1 cellular context compared by ENCODE assay signal in the genomic region with DNA sequence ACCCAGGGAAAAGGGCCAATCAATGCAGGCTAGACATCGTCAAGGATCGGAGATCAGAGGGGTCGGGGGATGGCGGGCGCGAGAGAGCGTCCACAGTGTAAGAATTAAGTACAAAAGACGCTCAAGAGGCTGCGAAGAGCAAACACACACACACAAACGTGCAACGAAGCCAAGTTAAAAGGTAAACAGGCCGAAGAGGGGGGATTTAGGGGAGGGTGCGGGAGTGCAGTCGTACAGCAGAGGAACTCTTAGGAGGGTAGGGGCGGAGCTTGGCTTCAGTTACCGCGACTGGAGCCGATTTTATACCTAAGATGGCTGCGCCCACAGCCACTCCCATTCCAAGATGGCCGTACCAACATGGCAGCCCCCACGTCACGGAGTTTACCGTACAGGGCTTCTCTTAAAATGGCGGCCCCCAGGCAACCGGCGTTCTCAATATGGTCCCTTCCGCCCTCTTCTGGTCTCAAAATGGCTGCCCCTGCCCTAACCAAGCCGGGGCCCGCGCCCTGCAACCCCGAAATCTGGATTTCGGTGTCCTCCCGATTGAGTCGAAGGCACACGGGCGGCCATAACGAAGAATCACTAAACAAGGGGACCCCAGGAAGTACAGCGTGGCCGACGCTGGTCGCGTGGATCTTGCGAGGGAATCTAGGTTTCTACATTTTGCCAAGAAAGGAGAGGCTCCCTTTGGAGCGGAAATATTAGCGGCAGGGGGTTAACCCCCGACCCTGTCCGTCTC.
TF ChIP-seq lines count a peak whose summit lies in the region.

No MANE protein-coding gene starts in this region.

TF ChIP-seq in HEK293, 187 proteins besides CTCF, POLR2A, EP300 and RAD21 (continued from another document):
- TF ChIP-seq, protein P1, sequence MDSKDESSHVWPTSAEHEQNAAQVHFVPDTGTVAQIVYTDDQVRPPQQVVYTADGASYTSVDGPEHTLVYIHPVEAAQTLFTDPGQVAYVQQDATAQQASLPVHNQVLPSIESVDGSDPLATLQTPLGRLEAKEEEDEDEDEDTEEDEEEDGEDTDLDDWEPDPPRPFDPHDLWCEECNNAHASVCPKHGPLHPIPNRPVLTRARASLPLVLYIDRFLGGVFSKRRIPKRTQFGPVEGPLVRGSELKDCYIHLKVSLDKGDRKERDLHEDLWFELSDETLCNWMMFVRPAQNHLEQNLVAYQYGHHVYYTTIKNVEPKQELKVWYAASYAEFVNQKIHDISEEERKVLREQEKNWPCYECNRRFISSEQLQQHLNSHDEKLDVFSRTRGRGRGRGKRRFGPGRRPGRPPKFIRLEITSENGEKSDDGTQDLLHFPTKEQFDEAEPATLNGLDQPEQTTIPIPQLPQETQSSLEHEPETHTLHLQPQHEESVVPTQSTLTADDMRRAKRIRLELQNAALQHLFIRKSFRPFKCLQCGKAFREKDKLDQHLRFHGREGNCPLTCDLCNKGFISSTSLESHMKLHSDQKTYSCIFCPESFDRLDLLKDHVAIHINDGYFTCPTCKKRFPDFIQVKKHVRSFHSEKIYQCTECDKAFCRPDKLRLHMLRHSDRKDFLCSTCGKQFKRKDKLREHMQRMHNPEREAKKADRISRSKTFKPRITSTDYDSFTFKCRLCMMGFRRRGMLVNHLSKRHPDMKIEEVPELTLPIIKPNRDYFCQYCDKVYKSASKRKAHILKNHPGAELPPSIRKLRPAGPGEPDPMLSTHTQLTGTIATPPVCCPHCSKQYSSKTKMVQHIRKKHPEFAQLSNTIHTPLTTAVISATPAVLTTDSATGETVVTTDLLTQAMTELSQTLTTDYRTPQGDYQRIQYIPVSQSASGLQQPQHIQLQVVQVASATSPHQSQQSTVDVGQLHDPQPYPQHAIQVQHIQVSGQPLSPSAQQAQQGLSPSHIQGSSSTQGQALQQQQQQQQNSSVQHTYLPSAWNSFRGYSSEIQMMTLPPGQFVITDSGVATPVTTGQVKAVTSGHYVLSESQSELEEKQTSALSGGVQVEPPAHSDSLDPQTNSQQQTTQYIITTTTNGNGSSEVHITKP (tag by site-specific recombination; IDR thresholded peaks at IDR 0.05): peak; percentile 49
- TF ChIP-seq ZBTB8A (tag by site-specific recombination; IDR thresholded peaks at IDR 0.05) (peak; percentile 73), ZNF585B (tag by site-specific recombination; IDR thresholded peaks at IDR 0.05) (no peak), ZNF776 (tag by site-specific recombination; IDR thresholded peaks at IDR 0.05; ENCODE audit: borderline replicate concordance) (no peak), ZNF76 (tag by site-specific recombination; IDR thresholded peaks at IDR 0.05; ENCODE audit: borderline replicate concordance, low read depth) (0 out of 2 replicates have a peak, but pooled peaks have one; percentile 25), ZNF266 (tag by site-specific recombination; IDR thresholded peaks at IDR 0.05; ENCODE audit: low read depth) (no peak), ZNF423 (tag by site-specific recombination; IDR thresholded peaks at IDR 0.05) (no peak), ZNF473 (tag by site-specific recombination; IDR thresholded peaks at IDR 0.05) (no peak), ZNF324 (tag by site-specific recombination; IDR thresholded peaks at IDR 0.05) (no peak), ZNF658 (tag by site-specific recombination; IDR thresholded peaks at IDR 0.05) (no peak), MZF1 (tag by site-specific recombination; IDR thresholded peaks at IDR 0.05; ENCODE audit: borderline replicate concordance) (0 out of 2 replicates have a peak, but pooled peaks have one; percentile 52), ZNF747 (tag by site-specific recombination; IDR thresholded peaks at IDR 0.05) (no peak), ZBTB7A (tag by site-specific recombination; IDR thresholded peaks at IDR 0.05; ENCODE audit: low read depth) (no peak), ZNF792 (tag by site-specific recombination; IDR thresholded peaks at IDR 0.05) (no peak), FEZF1 (tag by site-specific recombination; IDR thresholded peaks at IDR 0.05) (no peak), KLF7 (tag by site-specific recombination; IDR thresholded peaks at IDR 0.05; ENCODE audit: borderline replicate concordance) (no peak), ZNF248 (tag by site-specific recombination; IDR thresholded peaks at IDR 0.05) (no peak), ZXDB (tag by site-specific recombination; IDR thresholded peaks at IDR 0.05) (peak; percentile 41; the same call in 1 of the 2 replicates), ZNF366 (tag by site-specific recombination; conservative IDR thresholded peaks at IDR 0.05) (no peak), ZBTB1 (tag by site-specific recombination; IDR thresholded peaks at IDR 0.05) (no peak), ZNF560 (tag by site-specific recombination; IDR thresholded peaks at IDR 0.05; ENCODE audit: borderline replicate concordance) (no peak), EGR2 (tag by site-specific recombination; IDR thresholded peaks at IDR 0.05; ENCODE audit: low read depth) (no peak), ZNF341 (tag by site-specific recombination; IDR thresholded peaks at IDR 0.05; ENCODE audit: low read depth) (peak; percentile 49; the same call in 1 of the 2 replicates), ZNF311 (tag by site-specific recombination; IDR thresholded peaks at IDR 0.05; ENCODE audit: borderline replicate concordance) (no peak), SP2 (tag by site-specific recombination; IDR thresholded peaks at IDR 0.05) (0 out of 2 replicates have a peak, but pooled peaks have one; percentile 10), ZNF843 (tag by site-specific recombination; IDR thresholded peaks at IDR 0.05) (no peak), ZIC2 (tag by site-specific recombination; IDR thresholded peaks at IDR 0.05) (peak; percentile 11; the same call in 1 of the 2 replicates), ZNF837 (tag by site-specific recombination; IDR thresholded peaks at IDR 0.05) (no peak), ZNF707 (tag by site-specific recombination; IDR thresholded peaks at IDR 0.05) (no peak)
- TF ChIP-seq, protein P2, sequence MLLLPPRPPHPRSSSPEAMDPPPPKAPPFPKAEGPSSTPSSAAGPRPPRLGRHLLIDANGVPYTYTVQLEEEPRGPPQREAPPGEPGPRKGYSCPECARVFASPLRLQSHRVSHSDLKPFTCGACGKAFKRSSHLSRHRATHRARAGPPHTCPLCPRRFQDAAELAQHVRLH (tag by site-specific recombination; IDR thresholded peaks at IDR 0.05): no peak
- TF ChIP-seq, protein P3, sequence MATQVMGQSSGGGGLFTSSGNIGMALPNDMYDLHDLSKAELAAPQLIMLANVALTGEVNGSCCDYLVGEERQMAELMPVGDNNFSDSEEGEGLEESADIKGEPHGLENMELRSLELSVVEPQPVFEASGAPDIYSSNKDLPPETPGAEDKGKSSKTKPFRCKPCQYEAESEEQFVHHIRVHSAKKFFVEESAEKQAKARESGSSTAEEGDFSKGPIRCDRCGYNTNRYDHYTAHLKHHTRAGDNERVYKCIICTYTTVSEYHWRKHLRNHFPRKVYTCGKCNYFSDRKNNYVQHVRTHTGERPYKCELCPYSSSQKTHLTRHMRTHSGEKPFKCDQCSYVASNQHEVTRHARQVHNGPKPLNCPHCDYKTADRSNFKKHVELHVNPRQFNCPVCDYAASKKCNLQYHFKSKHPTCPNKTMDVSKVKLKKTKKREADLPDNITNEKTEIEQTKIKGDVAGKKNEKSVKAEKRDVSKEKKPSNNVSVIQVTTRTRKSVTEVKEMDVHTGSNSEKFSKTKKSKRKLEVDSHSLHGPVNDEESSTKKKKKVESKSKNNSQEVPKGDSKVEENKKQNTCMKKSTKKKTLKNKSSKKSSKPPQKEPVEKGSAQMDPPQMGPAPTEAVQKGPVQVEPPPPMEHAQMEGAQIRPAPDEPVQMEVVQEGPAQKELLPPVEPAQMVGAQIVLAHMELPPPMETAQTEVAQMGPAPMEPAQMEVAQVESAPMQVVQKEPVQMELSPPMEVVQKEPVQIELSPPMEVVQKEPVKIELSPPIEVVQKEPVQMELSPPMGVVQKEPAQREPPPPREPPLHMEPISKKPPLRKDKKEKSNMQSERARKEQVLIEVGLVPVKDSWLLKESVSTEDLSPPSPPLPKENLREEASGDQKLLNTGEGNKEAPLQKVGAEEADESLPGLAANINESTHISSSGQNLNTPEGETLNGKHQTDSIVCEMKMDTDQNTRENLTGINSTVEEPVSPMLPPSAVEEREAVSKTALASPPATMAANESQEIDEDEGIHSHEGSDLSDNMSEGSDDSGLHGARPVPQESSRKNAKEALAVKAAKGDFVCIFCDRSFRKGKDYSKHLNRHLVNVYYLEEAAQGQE (tag by site-specific recombination; IDR thresholded peaks at IDR 0.05): no peak
- TF ChIP-seq, protein P4, sequence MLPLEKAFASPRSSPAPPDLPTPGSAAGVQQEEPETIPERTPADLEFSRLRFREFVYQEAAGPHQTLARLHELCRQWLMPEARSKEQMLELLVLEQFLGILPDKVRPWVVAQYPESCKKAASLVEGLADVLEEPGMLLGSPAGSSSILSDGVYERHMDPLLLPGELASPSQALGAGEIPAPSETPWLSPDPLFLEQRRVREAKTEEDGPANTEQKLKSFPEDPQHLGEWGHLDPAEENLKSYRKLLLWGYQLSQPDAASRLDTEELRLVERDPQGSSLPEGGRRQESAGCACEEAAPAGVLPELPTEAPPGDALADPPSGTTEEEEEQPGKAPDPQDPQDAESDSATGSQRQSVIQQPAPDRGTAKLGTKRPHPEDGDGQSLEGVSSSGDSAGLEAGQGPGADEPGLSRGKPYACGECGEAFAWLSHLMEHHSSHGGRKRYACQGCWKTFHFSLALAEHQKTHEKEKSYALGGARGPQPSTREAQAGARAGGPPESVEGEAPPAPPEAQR (tag by site-specific recombination; IDR thresholded peaks at IDR 0.05): no peak
- TF ChIP-seq, protein P5, sequence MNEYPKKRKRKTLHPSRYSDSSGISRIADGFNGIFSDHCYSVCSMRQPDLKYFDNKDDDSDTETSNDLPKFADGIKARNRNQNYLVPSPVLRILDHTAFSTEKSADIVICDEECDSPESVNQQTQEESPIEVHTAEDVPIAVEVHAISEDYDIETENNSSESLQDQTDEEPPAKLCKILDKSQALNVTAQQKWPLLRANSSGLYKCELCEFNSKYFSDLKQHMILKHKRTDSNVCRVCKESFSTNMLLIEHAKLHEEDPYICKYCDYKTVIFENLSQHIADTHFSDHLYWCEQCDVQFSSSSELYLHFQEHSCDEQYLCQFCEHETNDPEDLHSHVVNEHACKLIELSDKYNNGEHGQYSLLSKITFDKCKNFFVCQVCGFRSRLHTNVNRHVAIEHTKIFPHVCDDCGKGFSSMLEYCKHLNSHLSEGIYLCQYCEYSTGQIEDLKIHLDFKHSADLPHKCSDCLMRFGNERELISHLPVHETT (tag by site-specific recombination; IDR thresholded peaks at IDR 0.05): 0 out of 2 replicates have a peak, but pooled peaks have one; percentile 23
- TF ChIP-seq, protein P6, sequence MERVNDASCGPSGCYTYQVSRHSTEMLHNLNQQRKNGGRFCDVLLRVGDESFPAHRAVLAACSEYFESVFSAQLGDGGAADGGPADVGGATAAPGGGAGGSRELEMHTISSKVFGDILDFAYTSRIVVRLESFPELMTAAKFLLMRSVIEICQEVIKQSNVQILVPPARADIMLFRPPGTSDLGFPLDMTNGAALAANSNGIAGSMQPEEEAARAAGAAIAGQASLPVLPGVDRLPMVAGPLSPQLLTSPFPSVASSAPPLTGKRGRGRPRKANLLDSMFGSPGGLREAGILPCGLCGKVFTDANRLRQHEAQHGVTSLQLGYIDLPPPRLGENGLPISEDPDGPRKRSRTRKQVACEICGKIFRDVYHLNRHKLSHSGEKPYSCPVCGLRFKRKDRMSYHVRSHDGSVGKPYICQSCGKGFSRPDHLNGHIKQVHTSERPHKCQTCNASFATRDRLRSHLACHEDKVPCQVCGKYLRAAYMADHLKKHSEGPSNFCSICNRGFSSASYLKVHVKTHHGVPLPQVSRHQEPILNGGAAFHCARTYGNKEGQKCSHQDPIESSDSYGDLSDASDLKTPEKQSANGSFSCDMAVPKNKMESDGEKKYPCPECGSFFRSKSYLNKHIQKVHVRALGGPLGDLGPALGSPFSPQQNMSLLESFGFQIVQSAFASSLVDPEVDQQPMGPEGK (tag by site-specific recombination; IDR thresholded peaks at IDR 0.05): peak; percentile 43; the same call in 1 of the 2 replicates
- TF ChIP-seq, protein P7, sequence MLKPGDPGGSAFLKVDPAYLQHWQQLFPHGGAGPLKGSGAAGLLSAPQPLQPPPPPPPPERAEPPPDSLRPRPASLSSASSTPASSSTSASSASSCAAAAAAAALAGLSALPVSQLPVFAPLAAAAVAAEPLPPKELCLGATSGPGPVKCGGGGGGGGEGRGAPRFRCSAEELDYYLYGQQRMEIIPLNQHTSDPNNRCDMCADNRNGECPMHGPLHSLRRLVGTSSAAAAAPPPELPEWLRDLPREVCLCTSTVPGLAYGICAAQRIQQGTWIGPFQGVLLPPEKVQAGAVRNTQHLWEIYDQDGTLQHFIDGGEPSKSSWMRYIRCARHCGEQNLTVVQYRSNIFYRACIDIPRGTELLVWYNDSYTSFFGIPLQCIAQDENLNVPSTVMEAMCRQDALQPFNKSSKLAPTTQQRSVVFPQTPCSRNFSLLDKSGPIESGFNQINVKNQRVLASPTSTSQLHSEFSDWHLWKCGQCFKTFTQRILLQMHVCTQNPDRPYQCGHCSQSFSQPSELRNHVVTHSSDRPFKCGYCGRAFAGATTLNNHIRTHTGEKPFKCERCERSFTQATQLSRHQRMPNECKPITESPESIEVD (tag by site-specific recombination; IDR thresholded peaks at IDR 0.05): no peak
- TF ChIP-seq, protein P8, sequence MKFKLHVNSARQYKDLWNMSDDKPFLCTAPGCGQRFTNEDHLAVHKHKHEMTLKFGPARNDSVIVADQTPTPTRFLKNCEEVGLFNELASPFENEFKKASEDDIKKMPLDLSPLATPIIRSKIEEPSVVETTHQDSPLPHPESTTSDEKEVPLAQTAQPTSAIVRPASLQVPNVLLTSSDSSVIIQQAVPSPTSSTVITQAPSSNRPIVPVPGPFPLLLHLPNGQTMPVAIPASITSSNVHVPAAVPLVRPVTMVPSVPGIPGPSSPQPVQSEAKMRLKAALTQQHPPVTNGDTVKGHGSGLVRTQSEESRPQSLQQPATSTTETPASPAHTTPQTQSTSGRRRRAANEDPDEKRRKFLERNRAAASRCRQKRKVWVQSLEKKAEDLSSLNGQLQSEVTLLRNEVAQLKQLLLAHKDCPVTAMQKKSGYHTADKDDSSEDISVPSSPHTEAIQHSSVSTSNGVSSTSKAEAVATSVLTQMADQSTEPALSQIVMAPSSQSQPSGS (tag by site-specific recombination; IDR thresholded peaks at IDR 0.05; ENCODE audit: low read depth): no peak
